ENCODE assay signal across 34 cellular contexts in genomic region chr20:15546624-15547023, GRCh38.
"Had no signal": no experiment of that assay in that cellular context is flagged by ENCODE, and none has a peak within 500 bp of the region (broad histone marks: within the 10 kb centered on the region; RNA-seq: fewer than 3 reads in every experiment).

No MANE protein-coding gene starts in this region.

- H3K4me1 ChIP-seq: body of pancreas, esophagus muscularis mucosa, gastroesophageal sphincter had no signal

- DNase-seq: activated B cell treated with CpG ODN at 0.5 μM for 24 hours; activated CD4-positive, alpha-beta T cell treated with anti-CD3 and anti-CD28 coated beads for 48 hours; activated CD4-positive, alpha-beta T cell treated with anti-CD3 and anti-CD28 coated beads, Interleukin-2, amount 50 U/mL, for 1 hour; activated CD4-positive, alpha-beta T cell treated with anti-CD3 and anti-CD28 coated beads, Interleukin-2, amount 50 U/mL, for 48 hours; activated CD8-positive, alpha-beta memory T cell treated with anti-CD3 and anti-CD28 coated beads, Interleukin-2, amount 10 ng/mL, durations not matched to agents 7 days and 5 days; activated CD8-positive, alpha-beta memory T cell treated with anti-CD3 and anti-CD28 coated beads, Interleukin-2, amount 50 U/mL, for 4 hours; activated CD8-positive, alpha-beta T cell treated with anti-CD3 and anti-CD28 coated beads for 36 hours; activated effector memory CD4-positive, alpha-beta T cell treated with anti-CD3 and anti-CD28 coated beads, Interleukin-2, amount 50 U/mL, for 16 hours; activated naive CD4-positive, alpha-beta T cell treated with anti-CD3 and anti-CD28 coated beads for 36 hours; activated naive CD8-positive, alpha-beta T cell treated with anti-CD3 and anti-CD28 coated beads for 36 hours; activated naive CD8-positive, alpha-beta T cell treated with anti-CD3 and anti-CD28 coated beads, Interleukin-2, amount 50 U/mL, for 24 hours; activated T-cell treated with anti-CD3 and anti-CD28 coated beads, Interleukin-2, amount 50 U/mL, for 1 hour; activated T-cell treated with anti-CD3 and anti-CD28 coated beads, Interleukin-2, amount 50 U/mL, for 48 hours; adrenal gland; aorta; body of pancreas; effector memory CD4-positive, alpha-beta T cell; endodermal cell; erythroblast; foreskin melanocyte; T-helper 1 cell; T-helper 17 cell; T1000; WERI-Rb-1 had no signal

- H3K36me3 ChIP-seq: adrenal gland, esophagus muscularis mucosa, gastroesophageal sphincter, WERI-Rb-1 had no signal

- H3K27ac Mint-ChIP-seq: activated B cell treated with CpG ODN at 0.5 μM for 24 hours; activated CD8-positive, alpha-beta memory T cell treated with anti-CD3 and anti-CD28 coated beads, Interleukin-2, amount 10 ng/mL, durations not matched to agents 7 days and 5 days; activated CD8-positive, alpha-beta T cell treated with anti-CD3 and anti-CD28 coated beads for 36 hours; activated naive CD4-positive, alpha-beta T cell treated with anti-CD3 and anti-CD28 coated beads for 36 hours; activated naive CD4-positive, alpha-beta T cell treated with anti-CD3 and anti-CD28 coated beads, Interleukin-2, amount 50 U/mL, for 24 hours; activated naive CD8-positive, alpha-beta T cell treated with anti-CD3 and anti-CD28 coated beads for 36 hours; activated naive CD8-positive, alpha-beta T cell treated with anti-CD3 and anti-CD28 coated beads, Interleukin-2, amount 50 U/mL, for 24 hours; activated T-helper 1 cell treated with anti-CD3 and anti-CD28 coated beads, Interleukin-12 subunit alpha, Interleukin-12 subunit beta, Interleukin-2, Interleukin-4 antibody, amounts not matched to agents 30 ng/mL and 10 ng/mL and 1 ng/mL, durations not matched to agents 14 hours and 24 hours and 36 hours; activated T-helper 2 cell treated with anti-CD3 and anti-CD28 coated beads, Interferon-gamma antibody, Interleukin-2, Interleukin-4, amounts not matched to agents 10 μg/mL and 5 μg/mL and 100 μg/mL, durations not matched to agents 14 hours and 24 hours and 36 hours; dendritic cell treated with granulocyte-macrophage colony-stimulating factor and Interleukin-4, amounts not matched to agents 40 ng/mL and 50 ng/mL, for 4 days; endodermal cell; T-helper 17 cell; T-helper 2 cell treated with Interferon-gamma antibody and Interleukin-4, amounts not matched to agents 5 μg/mL and 100 μg/mL, for 36 hours had no signal

- H3K9me3 ChIP-seq: adrenal gland, body of pancreas, esophagus muscularis mucosa, gastroesophageal sphincter had no signal

- H3K27me3 Mint-ChIP-seq: activated B cell treated with CpG ODN at 0.5 μM for 24 hours; activated CD8-positive, alpha-beta memory T cell treated with anti-CD3 and anti-CD28 coated beads, Interleukin-2, amount 10 ng/mL, durations not matched to agents 7 days and 5 days; activated CD8-positive, alpha-beta T cell treated with anti-CD3 and anti-CD28 coated beads for 36 hours; activated naive CD4-positive, alpha-beta T cell treated with anti-CD3 and anti-CD28 coated beads, Interleukin-2, amount 50 U/mL, for 24 hours; activated naive CD8-positive, alpha-beta T cell treated with anti-CD3 and anti-CD28 coated beads for 36 hours; activated naive CD8-positive, alpha-beta T cell treated with anti-CD3 and anti-CD28 coated beads, Interleukin-2, amount 50 U/mL, for 24 hours; dendritic cell treated with granulocyte-macrophage colony-stimulating factor and Interleukin-4, amounts not matched to agents 40 ng/mL and 50 ng/mL, for 4 days; T-helper 17 cell had no signal

- H3K27me3 ChIP-seq: adrenal gland, body of pancreas, dorsolateral prefrontal cortex, esophagus muscularis mucosa, gastroesophageal sphincter had no signal

- ATAC-seq: activated CD4-positive, CD25-positive, alpha-beta regulatory T cell treated with anti-CD3 and anti-CD28 coated beads, Interleukin-2, amount 50 U/mL, for 24 hours; activated CD8-positive, alpha-beta memory T cell treated with anti-CD3 and anti-CD28 coated beads, Interleukin-2, amount 10 ng/mL, durations not matched to agents 7 days and 5 days; activated CD8-positive, alpha-beta T cell treated with anti-CD3 and anti-CD28 coated beads for 36 hours; activated naive CD8-positive, alpha-beta T cell treated with anti-CD3 and anti-CD28 coated beads, Interleukin-2, amount 50 U/mL, for 24 hours; body of pancreas; gastroesophageal sphincter; T-helper 17 cell had no signal

- H3K4me3 Mint-ChIP-seq: activated B cell treated with CpG ODN at 0.5 μM for 24 hours; activated CD8-positive, alpha-beta memory T cell treated with anti-CD3 and anti-CD28 coated beads, Interleukin-2, amount 10 ng/mL, durations not matched to agents 7 days and 5 days; activated CD8-positive, alpha-beta T cell treated with anti-CD3 and anti-CD28 coated beads for 36 hours; activated naive CD4-positive, alpha-beta T cell treated with anti-CD3 and anti-CD28 coated beads for 36 hours; activated naive CD4-positive, alpha-beta T cell treated with anti-CD3 and anti-CD28 coated beads, Interleukin-2, amount 50 U/mL, for 24 hours; activated naive CD8-positive, alpha-beta T cell treated with anti-CD3 and anti-CD28 coated beads for 36 hours; activated naive CD8-positive, alpha-beta T cell treated with anti-CD3 and anti-CD28 coated beads, Interleukin-2, amount 50 U/mL, for 24 hours; activated T-helper 1 cell treated with anti-CD3 and anti-CD28 coated beads, Interleukin-12 subunit alpha, Interleukin-12 subunit beta, Interleukin-2, Interleukin-4 antibody, amounts not matched to agents 30 ng/mL and 10 ng/mL and 1 ng/mL, durations not matched to agents 14 hours and 24 hours and 36 hours; dendritic cell treated with granulocyte-macrophage colony-stimulating factor and Interleukin-4, amounts not matched to agents 40 ng/mL and 50 ng/mL, for 4 days; endodermal cell; T-helper 17 cell; T-helper 2 cell treated with Interferon-gamma antibody and Interleukin-4, amounts not matched to agents 5 μg/mL and 100 μg/mL, for 36 hours had no signal

- H3K27ac ChIP-seq: adrenal gland, body of pancreas, coronary artery, esophagus muscularis mucosa, gastroesophageal sphincter, WERI-Rb-1 had no signal

- H3K4me3 ChIP-seq: adrenal gland, body of pancreas, coronary artery, dorsolateral prefrontal cortex, esophagus muscularis mucosa, gastroesophageal sphincter had no signal

- H3K36me3 Mint-ChIP-seq: activated CD8-positive, alpha-beta memory T cell treated with anti-CD3 and anti-CD28 coated beads, Interleukin-2, amount 10 ng/mL, durations not matched to agents 7 days and 5 days; activated naive CD4-positive, alpha-beta T cell treated with anti-CD3 and anti-CD28 coated beads, Interleukin-2, amount 50 U/mL, for 24 hours; activated naive CD8-positive, alpha-beta T cell treated with anti-CD3 and anti-CD28 coated beads for 36 hours had no signal

- H3K4me1 Mint-ChIP-seq: activated B cell treated with CpG ODN at 0.5 μM for 24 hours; activated CD8-positive, alpha-beta memory T cell treated with anti-CD3 and anti-CD28 coated beads, Interleukin-2, amount 10 ng/mL, durations not matched to agents 7 days and 5 days; activated naive CD4-positive, alpha-beta T cell treated with anti-CD3 and anti-CD28 coated beads, Interleukin-2, amount 50 U/mL, for 24 hours; activated naive CD8-positive, alpha-beta T cell treated with anti-CD3 and anti-CD28 coated beads for 36 hours; activated naive CD8-positive, alpha-beta T cell treated with anti-CD3 and anti-CD28 coated beads, Interleukin-2, amount 50 U/mL, for 24 hours; endodermal cell; T-helper 17 cell had no signal
